In the genomic region with DNA sequence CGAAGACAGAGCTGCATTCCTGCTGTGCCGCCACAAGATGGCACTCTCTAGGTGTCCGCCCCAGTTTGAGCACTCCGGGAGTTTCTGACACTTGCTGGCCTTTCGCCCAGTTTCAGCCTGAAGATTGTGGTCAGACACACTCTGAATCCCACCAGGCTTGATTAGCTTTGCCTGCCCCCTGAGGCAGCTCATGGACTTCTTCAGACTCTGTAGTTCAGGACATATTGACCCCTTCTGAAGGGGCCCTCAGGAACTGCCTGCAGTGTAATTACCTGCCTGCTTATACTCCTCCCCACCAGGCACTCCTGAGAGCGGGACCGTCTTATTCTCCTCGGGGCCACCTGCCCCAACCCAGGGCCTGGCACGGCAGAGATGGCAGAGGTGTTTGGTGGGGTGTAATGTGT, we compare ENCODE assay signal across 8 cellular contexts. TPM values are rescaled to one million over a fixed set of nuclear protein-coding genes. Genes with fewer than 3 reads are reported as not detected.
A peak's percentile ranks its signal among the peaks of the same experiment; 100 is the strongest.
DNase-seq lines count a peak whose midpoint lies in the region; ATAC-seq and TF ChIP-seq lines count a peak whose summit lies in the region.

No MANE protein-coding gene starts in this region.

- H3K4me1 ChIP-seq in Caco-2 (no peaks in the 10 kb centered on the region), Karpas-422 (ENCODE audit: low read length) (no peaks in the 10 kb centered on the region)

- BruUV-seq in Caco-2 (replicated peaks; lab: Mats Ljungman, UMichigan) = no TSS peak

- peaks cover 21% of the 10 kb centered on the region for H3K27me3 Mint-ChIP-seq in Caco-2 (ENCODE audit: insufficient read depth, unreplicated experiment)

- POLR2A ChIA-PET in Caco-2 (lab: Charles Lee) = no interaction called here
- POLR2A ChIA-PET in RWPE1 (lab: Yijun Ruan, JAX; ENCODE audit: low non-redundant PET) = no interaction called here

- H3K9me2 ChIP-seq in Karpas-422 (replicated peaks; ENCODE audit: insufficient read depth, low read length) = no peaks in the 10 kb centered on the region

- no peaks in the 10 kb centered on the region for H3K79me2 ChIP-seq in Karpas-422 (ENCODE audit: low read length)

- no peaks in the 10 kb centered on the region for H4K20me1 ChIP-seq in Karpas-422 (ENCODE audit: insufficient read depth, low read depth, low read length)

- no peak overlapping the region for H2AFZ ChIP-seq in Karpas-422 (ENCODE audit: low read length)

- no peaks in the 10 kb centered on the region for H3K36me3 Mint-ChIP-seq in Caco-2 (ENCODE audit: insufficient read depth, unreplicated experiment)

- H3K4me3 ChIP-seq in Caco-2 (ENCODE audit: low read depth, low read length) = no peak overlapping the region
- H3K4me3 ChIP-seq in Karpas-422 (ENCODE audit: low read length) = no peak overlapping the region

- H3K9ac ChIP-seq in Karpas-422 (ENCODE audit: low read length) = no peak overlapping the region

- ATAC-seq in GM21447 (IDR thresholded peaks at IDR 0.05; ENCODE audit: unreplicated experiment) (peak; percentile 72), HG03469 (IDR thresholded peaks at IDR 0.05; ENCODE audit: unreplicated experiment) (no peak)

- H3K36me3 ChIP-seq in Caco-2 (ENCODE audit: control insufficient read depth, insufficient read depth, low read length) (no peaks in the 10 kb centered on the region), Karpas-422 (ENCODE audit: insufficient read depth, low read length) (no peaks in the 10 kb centered on the region)

- H3K4me1 Mint-ChIP-seq in Caco-2 (ENCODE audit: low read depth, unreplicated experiment) = no peaks in the 10 kb centered on the region

- peak overlapping the region; percentile 16 for H3K4me3 Mint-ChIP-seq in Caco-2 (ENCODE audit: unreplicated experiment)

- H3K9me3 Mint-ChIP-seq in Caco-2 (ENCODE audit: unreplicated experiment) = no peaks in the 10 kb centered on the region

- H3K27ac Mint-ChIP-seq in Caco-2 (ENCODE audit: unreplicated experiment) = no peak overlapping the region

- H3K27me3 ChIP-seq in Caco-2 (replicated peaks; ENCODE audit: control insufficient read depth, insufficient read depth, low read length) (no peaks in the 10 kb centered on the region), Karpas-422 (ENCODE audit: low read length) (no peaks in the 10 kb centered on the region)

- intact Hi-C loops in Caco-2 (cut with micrococcal nuclease; ENCODE audit: unreplicated experiment) = loop anchor here (1.0 kb wide), 3 partner anchors 27 to 66 kb away; no protein-coding TSS in a partner anchor

- no peak overlapping the region for H3K4me2 ChIP-seq in Karpas-422 (ENCODE audit: low read depth, low read length, poor library complexity, severe bottlenecking)

- TF ChIP-seq CTCF in Caco-2 (IDR thresholded peaks at IDR 0.05; ENCODE audit: insufficient read depth in 1 of 2, low read depth in 1 of 2, low read length in 1 of 2, severe bottlenecking in 1 of 2, unreplicated experiment in 1 of 2) = peak; percentile 80 to 94
- TF ChIP-seq CTCF in RWPE1 (conservative IDR thresholded peaks at IDR 0.05; ENCODE audit: low read depth) = peak; percentile 85

- CTCF ChIA-PET in Caco-2 (lab: Charles Lee) (interaction anchor here (0.7 to 4.0 kb wide), 8 partner anchors 16 to 160 kb away, joined by 3 to 103 read pairs (median 4); no protein-coding TSS in a partner anchor), RWPE1 (lab: Yijun Ruan, JAX) (interaction anchor here (0.6 to 5.1 kb wide), 28 partner anchors 8 to 636 kb away, joined by 3 to 67 read pairs (median 4); a partner anchor contains a TSS)

- no peaks in the 10 kb centered on the region for H3K9me3 ChIP-seq in Caco-2
- no peaks in the 10 kb centered on the region for H3K9me3 ChIP-seq in Karpas-422 (ENCODE audit: low read length)

- DNase-seq in Caco-2 (peak; percentile 60 to 69), Karpas-422 (peak; percentile 72), RWPE1 (ENCODE audit: low spot score) (peak; percentile 74), glomerular visceral epithelial cell (ENCODE audit: extremely low spot score) (peak; percentile 82), pons (ENCODE audit: low spot score) (peak; percentile 56)
- peak; percentile 56 for DNase-seq in activated naive CD4-positive, alpha-beta T cell treated with Interleukin-2 at 50 U/mL for 16 hours

- H3K27ac ChIP-seq in Karpas-422 (ENCODE audit: low read length) = no peak overlapping the region
- no peak overlapping the region for H3K27ac ChIP-seq in RWPE1

RNA-seq across cellular contexts. Expression of a gene that starts 46.2 kb away (rescaled TPM):
- 289 and 315 TPM in 2 replicates for total RNA-seq in Caco-2 (2022)
- 374 and 767 TPM in 2 replicates for total RNA-seq in Karpas-422 (2014; rRNA removed; shearing (Covaris generic); ENCODE audit: low replicate concordance)

RNA-seq across cellular contexts. Expression of a gene that starts 47.7 kb away (rescaled TPM):
- not detected in 2 replicates for total RNA-seq in Caco-2 (2022)
- total RNA-seq in Karpas-422 (2014; rRNA removed; shearing (Covaris generic); ENCODE audit: low replicate concordance) = not detected in 2 replicates
